ENCODE assay signal across 1 cellular context in genomic region chr4:123396294-123397275, GRCh38.
TF ChIP-seq lines count a peak whose summit lies in the region.

A gene with protein sequence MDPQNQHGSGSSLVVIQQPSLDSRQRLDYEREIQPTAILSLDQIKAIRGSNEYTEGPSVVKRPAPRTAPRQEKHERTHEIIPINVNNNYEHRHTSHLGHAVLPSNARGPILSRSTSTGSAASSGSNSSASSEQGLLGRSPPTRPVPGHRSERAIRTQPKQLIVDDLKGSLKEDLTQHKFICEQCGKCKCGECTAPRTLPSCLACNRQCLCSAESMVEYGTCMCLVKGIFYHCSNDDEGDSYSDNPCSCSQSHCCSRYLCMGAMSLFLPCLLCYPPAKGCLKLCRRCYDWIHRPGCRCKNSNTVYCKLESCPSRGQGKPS (plus strand): TSS chr4:123396795. CDS start chr4:123401592, 4,797 bp downstream.

TF ChIP-seq in GM23338, 12 proteins besides CTCF, POLR2A, EP300 and RAD21 (continued from another document):
- no peak for TF ChIP-seq REST (IDR thresholded peaks at IDR 0.05; ENCODE audit: unreplicated experiment)
- TF ChIP-seq STAT1 (IDR thresholded peaks at IDR 0.05; ENCODE audit: unreplicated experiment) = no peak
